In the genomic region with DNA sequence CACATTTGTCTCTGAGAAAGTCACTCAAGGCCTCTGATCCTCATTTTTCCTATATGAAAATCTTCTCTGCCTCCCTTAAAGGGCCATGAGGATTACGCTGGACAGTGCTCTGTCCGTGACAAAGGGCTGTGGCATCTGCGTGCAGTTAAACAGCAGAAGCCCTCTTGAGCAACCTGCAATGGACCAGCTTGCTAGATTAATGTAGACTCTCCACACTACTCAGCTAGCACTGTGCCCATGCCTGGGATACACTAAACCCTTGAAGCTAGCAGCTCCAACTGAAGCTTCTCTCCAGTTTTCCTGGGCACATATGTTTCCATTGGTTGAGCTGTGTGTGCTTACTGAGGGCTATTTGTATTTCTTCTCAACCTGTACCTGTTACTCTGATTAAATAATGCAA, we compare ENCODE assay signal across 19 cellular contexts.
DNase-seq lines count a peak whose midpoint lies in the region; ATAC-seq and TF ChIP-seq lines count a peak whose summit lies in the region.
"Had no signal": no experiment of that assay in that cellular context is flagged by ENCODE, and none has a peak within 500 bp of the region (broad histone marks: within the 10 kb centered on the region; RNA-seq: fewer than 3 reads in every experiment).

No MANE protein-coding gene starts in this region.

- no peak overlapping the region for H3K27ac ChIP-seq in HEK293 (ENCODE audit: extremely low read depth, low read depth, low read length)
- H3K27ac ChIP-seq: PC-9, stomach, upper lobe of right lung had no signal

- H3K4me3 Mint-ChIP-seq in activated CD4-positive, alpha-beta T cell treated with anti-CD3 and anti-CD28 coated beads for 36 hours: peak overlapping the region; percentile 40
- H3K4me3 Mint-ChIP-seq in activated T-helper 2 cell treated with anti-CD3 and anti-CD28 coated beads, Interferon-gamma antibody, Interleukin-2, Interleukin-4, amounts not matched to agents 10 μg/mL and 5 μg/mL and 100 μg/mL, durations not matched to agents 14 hours and 24 hours and 36 hours (ENCODE audit: low read depth): no peak overlapping the region
- peak overlapping the region in 7 of 10 donors; percentile 17 to 80 (median 69) for H3K4me3 Mint-ChIP-seq in naive thymus-derived CD8-positive, alpha-beta T cell
- no peak overlapping the region for H3K4me3 Mint-ChIP-seq in endothelial cell (ENCODE audit: unreplicated experiment)
- H3K4me3 Mint-ChIP-seq: H9 had no signal

- H3K27me3 Mint-ChIP-seq in activated CD4-positive, alpha-beta T cell treated with anti-CD3 and anti-CD28 coated beads for 36 hours: peaks cover 9% of the 10 kb centered on the region
- no peaks in the 10 kb centered on the region for H3K27me3 Mint-ChIP-seq in activated T-helper 2 cell treated with anti-CD3 and anti-CD28 coated beads, Interferon-gamma antibody, Interleukin-2, Interleukin-4, amounts not matched to agents 10 μg/mL and 5 μg/mL and 100 μg/mL, durations not matched to agents 14 hours and 24 hours and 36 hours (ENCODE audit: low read depth)
- H3K27me3 Mint-ChIP-seq in naive thymus-derived CD8-positive, alpha-beta T cell: peaks cover 6 to 35% (median 10%) of the 10 kb centered on the region in 5 donors
- H3K27me3 Mint-ChIP-seq in endothelial cell (ENCODE audit: unreplicated experiment): no peaks in the 10 kb centered on the region

- peaks cover 21% of the 10 kb centered on the region for H3K4me1 ChIP-seq in HEK293 (ENCODE audit: control insufficient read depth, insufficient read depth, low read length)

- H3K4me3 ChIP-seq in HEK293 (ENCODE audit: low read depth, low read length): no peak overlapping the region
- H3K4me3 ChIP-seq: PC-9, stomach, upper lobe of right lung had no signal

- H3K36me3 Mint-ChIP-seq in activated CD4-positive, alpha-beta T cell treated with anti-CD3 and anti-CD28 coated beads for 36 hours (ENCODE audit: low read depth): peaks cover 23% of the 10 kb centered on the region
- peaks cover 42% of the 10 kb centered on the region for H3K36me3 Mint-ChIP-seq in activated T-helper 2 cell treated with anti-CD3 and anti-CD28 coated beads, Interferon-gamma antibody, Interleukin-2, Interleukin-4, amounts not matched to agents 10 μg/mL and 5 μg/mL and 100 μg/mL, durations not matched to agents 14 hours and 24 hours and 36 hours (ENCODE audit: low read depth)
- H3K36me3 Mint-ChIP-seq in naive thymus-derived CD8-positive, alpha-beta T cell: peaks cover 0 to 6% (median 4%) of the 10 kb centered on the region in 3 donors
- no peaks in the 10 kb centered on the region for H3K36me3 Mint-ChIP-seq in endothelial cell (ENCODE audit: low read depth, unreplicated experiment)

- CTCF ChIA-PET in activated CD4-positive, alpha-beta T cell treated with anti-CD3 and anti-CD28 coated beads for 36 hours (lab: Charles Lee): interaction anchor here (0.6 to 1.7 kb wide), 5 partner anchors 42 to 743 kb away, joined by 3 to 9 read pairs (median 3); partner anchors contain the start of gene TLE3
- CTCF ChIA-PET in HEK293 (lab: Yijun Ruan, JAX): interaction anchor here (1.1 kb wide), 1 partner anchor 28 kb away, joined by 5 read pairs; no protein-coding TSS in a partner anchor

- intact Hi-C loops in activated CD4-positive, alpha-beta T cell treated with anti-CD3 and anti-CD28 coated beads for 36 hours (cut with DNase I, micrococcal nuclease): loop anchor here (5.0 to 10.0 kb wide), 6 partner anchors 179 to 942 kb away; partner anchors contain the start of gene KIF23 (in 1 of the 2)
- intact Hi-C loops in activated T-helper 2 cell treated with anti-CD3 and anti-CD28 coated beads, Interferon-gamma antibody, Interleukin-2, Interleukin-4, amounts not matched to agents 10 μg/mL and 5 μg/mL and 100 μg/mL, durations not matched to agents 14 hours and 24 hours and 36 hours (cut with micrococcal nuclease): loop anchor here (5.0 kb wide), 5 partner anchors 89 to 791 kb away; no protein-coding TSS in a partner anchor

- H3K9me3 ChIP-seq in HEK293 (ENCODE audit: control insufficient read depth, insufficient read depth, low read depth, low read length): no peaks in the 10 kb centered on the region
- H3K9me3 ChIP-seq: upper lobe of right lung had no signal

- peak overlapping the region; percentile 93 for H3K27ac Mint-ChIP-seq in activated CD4-positive, alpha-beta T cell treated with anti-CD3 and anti-CD28 coated beads for 36 hours
- H3K27ac Mint-ChIP-seq in activated T-helper 2 cell treated with anti-CD3 and anti-CD28 coated beads, Interferon-gamma antibody, Interleukin-2, Interleukin-4, amounts not matched to agents 10 μg/mL and 5 μg/mL and 100 μg/mL, durations not matched to agents 14 hours and 24 hours and 36 hours: peak overlapping the region; percentile 53
- H3K27ac Mint-ChIP-seq in naive thymus-derived CD8-positive, alpha-beta T cell: peak overlapping the region in 6 of 10 donors; percentile 34 to 93 (median 68)
- no peak overlapping the region for H3K27ac Mint-ChIP-seq in endothelial cell (ENCODE audit: unreplicated experiment)

- POLR2A ChIA-PET in activated CD4-positive, alpha-beta T cell treated with anti-CD3 and anti-CD28 coated beads for 36 hours (lab: Charles Lee): interaction anchor here (0.7 to 1.2 kb wide), 3 partner anchors 288 to 340 kb away, joined by 3 to 4 read pairs (median 3); no protein-coding TSS in a partner anchor
- POLR2A ChIA-PET in HEK293 (lab: Yijun Ruan, JAX): no interaction called here
- POLR2A ChIA-PET in naive thymus-derived CD8-positive, alpha-beta T cell (lab: Charles Lee): interaction anchor here (0.9 to 10.1 kb wide), 6 partner anchors 12 to 341 kb away, joined by 3 to 138 read pairs (median 4); partner anchors contain the start of gene TLE3

- H3K9me3 Mint-ChIP-seq in activated CD4-positive, alpha-beta T cell treated with anti-CD3 and anti-CD28 coated beads for 36 hours (ENCODE audit: low read depth): peaks cover 13% of the 10 kb centered on the region
- peaks cover 40% of the 10 kb centered on the region for H3K9me3 Mint-ChIP-seq in activated T-helper 2 cell treated with anti-CD3 and anti-CD28 coated beads, Interferon-gamma antibody, Interleukin-2, Interleukin-4, amounts not matched to agents 10 μg/mL and 5 μg/mL and 100 μg/mL, durations not matched to agents 14 hours and 24 hours and 36 hours
- peaks cover 0 to 10% (median 8%) of the 10 kb centered on the region in 9 donors for H3K9me3 Mint-ChIP-seq in naive thymus-derived CD8-positive, alpha-beta T cell
- no peaks in the 10 kb centered on the region for H3K9me3 Mint-ChIP-seq in endothelial cell (ENCODE audit: unreplicated experiment)

- ATAC-seq in activated CD4-positive, alpha-beta T cell treated with anti-CD3 and anti-CD28 coated beads for 36 hours: no peak
- no peak for ATAC-seq in naive thymus-derived CD8-positive, alpha-beta T cell
- ATAC-seq: upper lobe of right lung had no signal

- peaks cover 95% of the 10 kb centered on the region for H3K4me1 Mint-ChIP-seq in activated CD4-positive, alpha-beta T cell treated with anti-CD3 and anti-CD28 coated beads for 36 hours
- peaks cover 71% of the 10 kb centered on the region for H3K4me1 Mint-ChIP-seq in activated T-helper 2 cell treated with anti-CD3 and anti-CD28 coated beads, Interferon-gamma antibody, Interleukin-2, Interleukin-4, amounts not matched to agents 10 μg/mL and 5 μg/mL and 100 μg/mL, durations not matched to agents 14 hours and 24 hours and 36 hours (ENCODE audit: low read depth)
- peaks cover 44 to 87% (median 80%) of the 10 kb centered on the region in 4 donors for H3K4me1 Mint-ChIP-seq in naive thymus-derived CD8-positive, alpha-beta T cell
- peaks cover 29% of the 10 kb centered on the region for H3K4me1 Mint-ChIP-seq in endothelial cell (ENCODE audit: unreplicated experiment)

- no peak for DNase-seq in activated CD4-positive, alpha-beta T cell treated with anti-CD3 and anti-CD28 coated beads for 36 hours
- DNase-seq in activated CD4-positive, alpha-beta T cell treated with anti-CD3 and anti-CD28 coated beads for 48 hours: no peak
- no peak for DNase-seq in activated T-helper 2 cell treated with anti-CD3 and anti-CD28 coated beads, Interferon-gamma antibody, Interleukin-2, Interleukin-4, amounts not matched to agents 10 μg/mL and 5 μg/mL and 100 μg/mL, durations not matched to agents 14 hours and 24 hours and 36 hours (ENCODE audit: low spot score)
- no peak for DNase-seq in naive thymus-derived CD8-positive, alpha-beta T cell
- DNase-seq in UCSD-AML1 (lab: John Stamatoyannopoulos, UW; ENCODE audit: unreplicated experiment): no peak
- no peak for DNase-seq in endothelial cell (ENCODE audit: low spot score)
- no peak for DNase-seq in COR-L47 (lab: John Stamatoyannopoulos, UW)
- DNase-seq: 8988T, C1 segment of cervical spinal cord, H9, hypothalamus, KG1, NCI-H1105, NCI-H69, PC-9, retina, stomach, upper lobe of right lung had no signal

- no peaks in the 10 kb centered on the region for H3K36me3 ChIP-seq in HEK293 (ENCODE audit: control insufficient read depth in 2 of 2, insufficient read depth in 1 of 2, low read length in 2 of 2)
- H3K36me3 ChIP-seq: stomach, upper lobe of right lung had no signal

- no peak for TF ChIP-seq CTCF in HEK293 (tag by site-specific recombination; IDR thresholded peaks at IDR 0.05)
- TF ChIP-seq CTCF in endothelial cell (IDR thresholded peaks at IDR 0.05; ENCODE audit: unreplicated experiment): no peak

TF ChIP-seq in HEK293, 187 proteins besides CTCF, POLR2A, EP300 and RAD21:
- no peak for TF ChIP-seq TCF7L2 (IDR thresholded peaks at IDR 0.05; ENCODE audit: borderline replicate concordance, low read depth, low read length)
- peak; percentile 58 for TF ChIP-seq ZNF146 (tag by site-specific recombination; IDR thresholded peaks at IDR 0.05)

Comparison
In these comparisons a context has a peak if more than half of its experiments do, and no peak if none do; other contexts are left out.
1. H3K4me3 Mint-ChIP-seq: peak in activated CD4-positive, alpha-beta T cell treated with anti-CD3 and anti-CD28 coated beads for 36 hours (single experiment) and naive thymus-derived CD8-positive, alpha-beta T cell (7 of 10); none in activated T-helper 2 cell treated with anti-CD3 and anti-CD28 coated beads, Interferon-gamma antibody, Interleukin-2, Interleukin-4, amounts not matched to agents 10 μg/mL and 5 μg/mL and 100 μg/mL, durations not matched to agents 14 hours and 24 hours and 36 hours (single experiment) and endothelial cell (single experiment).